10 cellular contexts compared by ENCODE assay signal in genomic region chr11:134126197-134126822, GRCh38. TPM values are rescaled to one million over a fixed set of nuclear protein-coding genes. Genes with fewer than 3 reads are reported as not detected.
DNase-seq lines count a peak whose midpoint lies in the region; ATAC-seq and TF ChIP-seq lines count a peak whose summit lies in the region.
"Had no signal": no experiment of that assay in that cellular context is flagged by ENCODE, and none has a peak within 500 bp of the region (broad histone marks: within the 10 kb centered on the region; RNA-seq: fewer than 3 reads in every experiment).

No MANE protein-coding gene starts in this region.

- no peak for ATAC-seq in stimulated activated memory B cell treated with anti-CD40 and anti-IgM and Interleukin-4, amounts not matched to agents 10 μg/mL and 1 μg/mL and 100 μg/mL, for 72 hours

- no peaks in the 10 kb centered on the region for H3K36me3 ChIP-seq in smooth muscle cell (ENCODE audit: low read depth)

- peaks cover 33% of the 10 kb centered on the region for H3K36me3 Mint-ChIP-seq in stimulated activated memory B cell treated with anti-CD40 and anti-IgM and Interleukin-4, amounts not matched to agents 10 μg/mL and 1 μg/mL and 100 μg/mL, for 72 hours
- peaks cover 0 to 5% of the 10 kb centered on the region in 2 donors for H3K36me3 Mint-ChIP-seq in CD14-positive monocyte

- H3F3A ChIP-seq in smooth muscle cell (ENCODE audit: low read depth) = peaks cover 32% of the 10 kb centered on the region

- peak overlapping the region; percentile 87 for H3K4me2 ChIP-seq in smooth muscle cell

- no peak overlapping the region for H3K4me3 Mint-ChIP-seq in stimulated activated memory B cell treated with anti-CD40 and anti-IgM and Interleukin-4, amounts not matched to agents 10 μg/mL and 1 μg/mL and 100 μg/mL, for 72 hours
- H3K4me3 Mint-ChIP-seq in CD14-positive monocyte = peak overlapping the region in 1 of 2 donors; percentile 42
- H3K4me3 Mint-ChIP-seq: activated B cell treated with CpG ODN at 0.5 μM for 24 hours had no signal

- peak overlapping the region; percentile 41 for H3K9ac ChIP-seq in smooth muscle cell (ENCODE audit: low read depth)

- H3K27me3 ChIP-seq in smooth muscle cell (ENCODE audit: low read depth) = no peaks in the 10 kb centered on the region

- H3K4me3 ChIP-seq in smooth muscle cell = no peak overlapping the region

- H3K27ac Mint-ChIP-seq in stimulated activated memory B cell treated with anti-CD40 and anti-IgM and Interleukin-4, amounts not matched to agents 10 μg/mL and 1 μg/mL and 100 μg/mL, for 72 hours = no peak overlapping the region
- no peak overlapping the region for H3K27ac Mint-ChIP-seq in CD14-positive monocyte
- H3K27ac Mint-ChIP-seq: activated B cell treated with CpG ODN at 0.5 μM for 24 hours had no signal

- no peaks in the 10 kb centered on the region for H3K9me3 ChIP-seq in smooth muscle cell (replicated peaks; ENCODE audit: low read depth)

- H3K4me1 ChIP-seq in smooth muscle cell (ENCODE audit: low read depth) = peaks cover 16% of the 10 kb centered on the region

- H3K27ac ChIP-seq in smooth muscle cell (ENCODE audit: low read depth) = peak overlapping the region; percentile 88

- H3K79me2 ChIP-seq in smooth muscle cell (ENCODE audit: low read depth) = peaks cover 27% of the 10 kb centered on the region

- TF ChIP-seq CTCF in smooth muscle cell (IDR thresholded peaks at IDR 0.05; ENCODE audit: borderline replicate concordance, insufficient read depth, poor library complexity, severe bottlenecking) = no peak
- TF ChIP-seq CTCF in CD14-positive monocyte (IDR thresholded peaks at IDR 0.05) = no peak

- H4K20me1 ChIP-seq in smooth muscle cell (ENCODE audit: low read depth) = peaks cover 13% of the 10 kb centered on the region

- H3K27me3 Mint-ChIP-seq in stimulated activated memory B cell treated with anti-CD40 and anti-IgM and Interleukin-4, amounts not matched to agents 10 μg/mL and 1 μg/mL and 100 μg/mL, for 72 hours = no peaks in the 10 kb centered on the region
- H3K27me3 Mint-ChIP-seq in CD14-positive monocyte (ENCODE audit: low read depth in 3 of 3) = peaks cover 33 to 47% (median 45%) of the 10 kb centered on the region in 3 donors

- intact Hi-C loops in CD14-positive monocyte (cut with micrococcal nuclease) = no loop called here

- peak; percentile 97 for DNase-seq in H4 (ENCODE audit: low spot score)
- DNase-seq in amniotic epithelial cell (ENCODE audit: low read depth) = peak; percentile 87
- peak; percentile 35 for DNase-seq in iPS DF 19.7 (ENCODE audit: low read depth, low spot score)
- no peak for DNase-seq in smooth muscle cell (lab: John Stamatoyannopoulos, UW; ENCODE audit: unreplicated experiment)
- no peak for DNase-seq in COR-L47 (lab: John Stamatoyannopoulos, UW)
- DNase-seq in CD14-positive monocyte (ENCODE audit: low spot score) = no peak
- no peak for DNase-seq in D341Med (ENCODE audit: low spot score)
- DNase-seq: activated B cell treated with CpG ODN at 0.5 μM for 24 hours, KBM-7 had no signal

- H3K9me3 Mint-ChIP-seq in stimulated activated memory B cell treated with anti-CD40 and anti-IgM and Interleukin-4, amounts not matched to agents 10 μg/mL and 1 μg/mL and 100 μg/mL, for 72 hours = peaks cover 3% of the 10 kb centered on the region
- H3K9me3 Mint-ChIP-seq in CD14-positive monocyte = peaks cover 2 to 16% (median 10%) of the 10 kb centered on the region in 7 donors

- WGBS in smooth muscle cell (ENCODE audit: low lambda C conversion rate) = 0% methylated on average over 1 of the region's 1 CpG

- H3K4me1 Mint-ChIP-seq in stimulated activated memory B cell treated with anti-CD40 and anti-IgM and Interleukin-4, amounts not matched to agents 10 μg/mL and 1 μg/mL and 100 μg/mL, for 72 hours = peaks cover 12% of the 10 kb centered on the region
- peaks cover 3% of the 10 kb centered on the region for H3K4me1 Mint-ChIP-seq in CD14-positive monocyte

- H2AFZ ChIP-seq in smooth muscle cell (ENCODE audit: low read depth) = no peak overlapping the region

RNA-seq across cellular contexts. Expression of gene JAM3, which starts 57.4 kb away (rescaled TPM):
- total RNA-seq in H4 (2014; rRNA removed; shearing (Covaris generic)) = 49.5 and 66.0 TPM in 2 replicates
- 75.5 and 91.7 TPM in 2 replicates for total RNA-seq in smooth muscle cell
- 59.3 and 82.9 TPM in 2 replicates for polyA plus RNA-seq in smooth muscle cell
- polyA plus RNA-seq in CD14-positive monocyte = under 1 TPM; 0.12 to 0.25 TPM

Comparison
In these comparisons a context has a peak if more than half of its experiments do, and no peak if none do; other contexts are left out.
1. DNase-seq: peak in H4 (single experiment), amniotic epithelial cell (single experiment) and iPS DF 19.7 (single experiment); none in smooth muscle cell (single experiment), COR-L47 (single experiment), CD14-positive monocyte (single experiment) and D341Med (single experiment).